ENCODE assay signal across 8 cellular contexts in genomic region chrX:119990409-119990994, GRCh38. TPM values are rescaled to one million over a fixed set of nuclear protein-coding genes. Genes with fewer than 3 reads are reported as not detected.
DNase-seq lines count a peak whose midpoint lies in the region; ATAC-seq and TF ChIP-seq lines count a peak whose summit lies in the region.

No MANE protein-coding gene starts in this region.

- H3K4me3 ChIP-seq in BLaER1 (0 out of 2 replicates have a peak overlapping the region, but pooled peaks have one; percentile 22), mucosa of descending colon (no peak overlapping the region)

- intact Hi-C loops in mucosa of descending colon (cut with DNase I, micrococcal nuclease): no loop called here

- H3K4me1 ChIP-seq in BLaER1 (peaks cover 10% of the 10 kb centered on the region; the same call in 1 of the 2 replicates), mucosa of descending colon (ENCODE audit: low read depth) (peaks cover 3% of the 10 kb centered on the region)

- POLR2A ChIA-PET in activated naive CD8-positive, alpha-beta T cell treated with anti-CD3 and anti-CD28 coated beads, Interleukin-2, amount 10 ng/mL, durations not matched to agents 7 days and 5 days (lab: Charles Lee): no interaction called here

- peaks cover 21% of the 10 kb centered on the region; the same call in 1 of the 2 replicates for H4K20me1 ChIP-seq in BLaER1

- no peak overlapping the region for H3K9ac ChIP-seq in BLaER1

- H3K9me3 ChIP-seq in BLaER1: peaks cover 20% of the 10 kb centered on the region; the same call in 1 of the 2 replicates
- H3K9me3 ChIP-seq in mucosa of descending colon: no peaks in the 10 kb centered on the region

- H3K27me3 Mint-ChIP-seq in activated naive CD8-positive, alpha-beta T cell treated with anti-CD3 and anti-CD28 coated beads, Interleukin-2, amount 10 ng/mL, durations not matched to agents 7 days and 5 days: peaks cover 67% of the 10 kb centered on the region

- H3K4me2 ChIP-seq in BLaER1: peak overlapping the region; percentile 49

- ATAC-seq in GM19351 (IDR thresholded peaks at IDR 0.05; ENCODE audit: unreplicated experiment) (peak; percentile 27), mucosa of descending colon (peak; percentile 24), GM19452 (IDR thresholded peaks at IDR 0.05; ENCODE audit: unreplicated experiment) (no peak)
- peak; percentile 26 for ATAC-seq in activated naive CD8-positive, alpha-beta T cell treated with anti-CD3 and anti-CD28 coated beads, Interleukin-2, amount 10 ng/mL, durations not matched to agents 7 days and 5 days (ENCODE audit: low read depth)

- no peaks in the 10 kb centered on the region for H3K36me3 ChIP-seq in BLaER1
- H3K36me3 ChIP-seq in mucosa of descending colon (ENCODE audit: low read depth): no peaks in the 10 kb centered on the region

- H3K27ac ChIP-seq in BLaER1: no peak overlapping the region

- H3K4me1 Mint-ChIP-seq in activated naive CD8-positive, alpha-beta T cell treated with anti-CD3 and anti-CD28 coated beads, Interleukin-2, amount 10 ng/mL, durations not matched to agents 7 days and 5 days: peaks cover 10% of the 10 kb centered on the region

- no peaks in the 10 kb centered on the region for H3K9me3 Mint-ChIP-seq in activated naive CD8-positive, alpha-beta T cell treated with anti-CD3 and anti-CD28 coated beads, Interleukin-2, amount 10 ng/mL, durations not matched to agents 7 days and 5 days

- no peaks in the 10 kb centered on the region for H3K36me3 Mint-ChIP-seq in activated naive CD8-positive, alpha-beta T cell treated with anti-CD3 and anti-CD28 coated beads, Interleukin-2, amount 10 ng/mL, durations not matched to agents 7 days and 5 days

- no peak for DNase-seq in activated naive CD8-positive, alpha-beta T cell treated with anti-CD3 and anti-CD28 coated beads, Interleukin-2, amount 10 ng/mL, durations not matched to agents 7 days and 5 days
- peak in 1 of 3 donors; percentile 51 for DNase-seq in mucosa of descending colon
- DNase-seq in AG08396 (ENCODE audit: low spot score): no peak
- DNase-seq in AG20443 (ENCODE audit: low spot score): no peak
- DNase-seq in NCI-H446 (lab: John Stamatoyannopoulos, UW): no peak

- TF ChIP-seq CTCF in mucosa of descending colon (IDR thresholded peaks at IDR 0.05): no peak

- H3K4me3 Mint-ChIP-seq in activated naive CD8-positive, alpha-beta T cell treated with anti-CD3 and anti-CD28 coated beads, Interleukin-2, amount 10 ng/mL, durations not matched to agents 7 days and 5 days: peak overlapping the region; percentile 68

- H3K27me3 ChIP-seq in BLaER1: peaks cover 74% of the 10 kb centered on the region

- no peak overlapping the region for H3K27ac Mint-ChIP-seq in activated naive CD8-positive, alpha-beta T cell treated with anti-CD3 and anti-CD28 coated beads, Interleukin-2, amount 10 ng/mL, durations not matched to agents 7 days and 5 days

RNA-seq across cellular contexts. Expression of gene NKAP, which starts 47.0 kb away (rescaled TPM):
- total RNA-seq in activated naive CD8-positive, alpha-beta T cell treated with anti-CD3 and anti-CD28 coated beads, Interleukin-2, amount 10 ng/mL, durations not matched to agents 7 days and 5 days: 10 to 100 TPM; 10.3 to 11.4 TPM
- total RNA-seq in mucosa of descending colon: 1 to 10 TPM; 5.2 to 7.1 (median 7.0) TPM
